1 cellular context compared by ENCODE assay signal in the genomic region with DNA sequence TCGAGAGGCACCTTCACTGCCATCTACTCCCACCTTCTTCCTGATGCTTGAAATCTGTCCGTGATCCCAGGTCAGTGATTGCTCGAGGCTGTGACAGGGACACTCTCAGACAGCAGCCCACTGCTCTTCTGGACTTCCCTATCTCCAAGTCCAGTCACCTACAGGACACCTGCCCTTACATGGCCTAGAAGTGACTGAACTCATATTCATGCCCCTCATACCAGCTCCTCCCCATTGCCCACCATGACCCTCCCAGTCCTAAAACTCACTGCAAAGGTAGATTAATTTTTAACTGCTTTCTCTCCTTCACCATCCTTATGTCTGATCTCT.
TF ChIP-seq lines count a peak whose summit lies in the region.

No MANE protein-coding gene starts in this region.

TF ChIP-seq in A549, 52 proteins besides CTCF, POLR2A, EP300 and RAD21 (continued from another document):
- TF ChIP-seq, protein P1, sequence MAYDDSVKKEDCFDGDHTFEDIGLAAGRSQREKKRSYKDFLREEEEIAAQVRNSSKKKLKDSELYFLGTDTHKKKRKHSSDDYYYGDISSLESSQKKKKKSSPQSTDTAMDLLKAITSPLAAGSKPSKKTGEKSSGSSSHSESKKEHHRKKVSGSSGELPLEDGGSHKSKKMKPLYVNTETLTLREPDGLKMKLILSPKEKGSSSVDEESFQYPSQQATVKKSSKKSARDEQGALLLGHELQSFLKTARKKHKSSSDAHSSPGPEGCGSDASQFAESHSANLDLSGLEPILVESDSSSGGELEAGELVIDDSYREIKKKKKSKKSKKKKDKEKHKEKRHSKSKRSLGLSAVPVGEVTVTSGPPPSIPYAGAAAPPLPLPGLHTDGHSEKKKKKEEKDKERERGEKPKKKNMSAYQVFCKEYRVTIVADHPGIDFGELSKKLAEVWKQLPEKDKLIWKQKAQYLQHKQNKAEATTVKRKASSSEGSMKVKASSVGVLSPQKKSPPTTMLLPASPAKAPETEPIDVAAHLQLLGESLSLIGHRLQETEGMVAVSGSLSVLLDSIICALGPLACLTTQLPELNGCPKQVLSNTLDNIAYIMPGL (CRISPR knock-in tag; IDR thresholded peaks at IDR 0.05; ENCODE audit: borderline replicate concordance) = no peak
- TF ChIP-seq JUN (IDR thresholded peaks at IDR 0.05) (no peak), GATA3 (IDR thresholded peaks at IDR 0.05; ENCODE audit: borderline replicate concordance) (no peak), CHD4 (IDR thresholded peaks at IDR 0.05; ENCODE audit: borderline replicate concordance) (no peak), BCL3 (IDR thresholded peaks at IDR 0.05) (no peak), ZFP36 (IDR thresholded peaks at IDR 0.05; ENCODE audit: borderline replicate concordance, partially characterized antibody) (no peak), USF2 (IDR thresholded peaks at IDR 0.05) (no peak), HES2 (IDR thresholded peaks at IDR 0.05) (no peak), RFX5 (IDR thresholded peaks at IDR 0.05) (no peak)
